7 cellular contexts compared by ENCODE assay signal in genomic region chr2:26504002-26504401, GRCh38. TPM values are rescaled to one million over a fixed set of nuclear protein-coding genes. Genes with fewer than 3 reads are reported as not detected.
DNase-seq lines count a peak whose midpoint lies in the region; TF ChIP-seq lines count a peak whose summit lies in the region.

No MANE protein-coding gene starts in this region.

- H2AK5ac ChIP-seq in neuronal stem cell (ENCODE audit: low read depth, low read length): peak overlapping the region; percentile 93

- no peak overlapping the region for H2BK120ac ChIP-seq in neuronal stem cell (ENCODE audit: low read depth, low read length)

- H4K20me1 ChIP-seq in MM.1S (ENCODE audit: insufficient read depth, low read length): no peaks in the 10 kb centered on the region

- no peaks in the 10 kb centered on the region for H3K36me3 ChIP-seq in ES-I3 (ENCODE audit: insufficient read depth, low read length)
- H3K36me3 ChIP-seq in MM.1S (replicated peaks; ENCODE audit: insufficient read depth, low read length): no peaks in the 10 kb centered on the region
- no peaks in the 10 kb centered on the region for H3K36me3 ChIP-seq in neuronal stem cell (replicated peaks in 1 of 2; ENCODE audit: control insufficient read depth in 2 of 2, insufficient read depth in 2 of 2, low read length in 2 of 2)

- H2BK15ac ChIP-seq in neuronal stem cell (ENCODE audit: low read length): peak overlapping the region; percentile 90

- WGBS in neuronal stem cell (ENCODE audit: extremely low coverage in 2 of 2, insufficient read length in 2 of 2, insufficient replicate concordance in 1 of 2), 2 donors: no CpG with 5 or more reads among the region's 13 CpGs

- H3K18ac ChIP-seq in neuronal stem cell (ENCODE audit: low read length): peak overlapping the region; percentile 89

- no peaks in the 10 kb centered on the region for H3F3A ChIP-seq in MM.1S (ENCODE audit: insufficient read depth, low read length)

- H3K27me3 ChIP-seq in MM.1S (replicated peaks; ENCODE audit: insufficient read depth, low read length) (peaks cover 44% of the 10 kb centered on the region), neuronal stem cell (ENCODE audit: control insufficient read depth in 3 of 3, insufficient read depth in 3 of 3, low read depth in 1 of 3, low read length in 3 of 3) (peaks cover 0 to 11% (median 0%) of the 10 kb centered on the region in 3 experiments)

- H3K4me1 ChIP-seq in ES-I3 (ENCODE audit: insufficient read depth, low read length): peaks cover 13% of the 10 kb centered on the region; the same call in 1 of the 2 replicates
- H3K4me1 ChIP-seq in MM.1S (ENCODE audit: low read length): no peaks in the 10 kb centered on the region
- H3K4me1 ChIP-seq in neuronal stem cell (ENCODE audit: control insufficient read depth in 2 of 2, insufficient read depth in 1 of 2, low read depth in 1 of 2, low read length in 2 of 2): peaks cover 9 to 21% of the 10 kb centered on the region in 2 donors

- H3K9me3 ChIP-seq in ES-I3 (ENCODE audit: control insufficient read depth, insufficient read depth, low read length): no peaks in the 10 kb centered on the region; the same call in 1 of the 2 replicates
- H3K9me3 ChIP-seq in MM.1S (replicated peaks; ENCODE audit: insufficient read depth, low read length): no peaks in the 10 kb centered on the region
- H3K9me3 ChIP-seq in neuronal stem cell (replicated peaks in 1 of 2; ENCODE audit: control insufficient read depth in 2 of 2, insufficient read depth in 1 of 2, low read depth in 1 of 2, low read length in 2 of 2): peaks cover 1 to 10% of the 10 kb centered on the region in 2 donors

- H3K79me1 ChIP-seq in neuronal stem cell (ENCODE audit: low read depth, low read length): no peaks in the 10 kb centered on the region

- peak overlapping the region; percentile 84 for H2AFZ ChIP-seq in MM.1S (ENCODE audit: low read length)
- peak overlapping the region; percentile 20 for H2AFZ ChIP-seq in neuronal stem cell (ENCODE audit: low read length)

- H3K4ac ChIP-seq in neuronal stem cell (ENCODE audit: low read length): peak overlapping the region; percentile 81

- peak overlapping the region; percentile 61 for H3K4me3 ChIP-seq in MM.1S (ENCODE audit: low read length)
- H3K4me3 ChIP-seq in coronary artery: peak overlapping the region; percentile 68
- peak overlapping the region in 1 of 2 donors; percentile 75 for H3K4me3 ChIP-seq in neuronal stem cell (ENCODE audit: low read length in 2 of 2)

- H3K9me2 ChIP-seq in MM.1S (replicated peaks; ENCODE audit: insufficient read depth, low read length): no peaks in the 10 kb centered on the region

- TF ChIP-seq CTCF in MM.1S (IDR thresholded peaks at IDR 0.05; ENCODE audit: low read length) (no peak), coronary artery (IDR thresholded peaks at IDR 0.05) (no peak)

- DNase-seq in MM.1S: no peak
- DNase-seq in coronary artery (ENCODE audit: low spot score): no peak
- no peak for DNase-seq in neuronal stem cell (ENCODE audit: low spot score)
- no peak for DNase-seq in DMS153 treated with DMSO at 0.1 percent for 48 hours (lab: John Stamatoyannopoulos, UW; ENCODE audit: unreplicated experiment)
- DNase-seq in MV-4-11 (lab: John Stamatoyannopoulos, UW): no peak
- no peak for DNase-seq in effector CD8-positive, alpha-beta T cell (lab: John Stamatoyannopoulos, UW)

- H3K9ac ChIP-seq in ES-I3 (ENCODE audit: low read depth, low read length): peak overlapping the region; percentile 76
- peak overlapping the region; percentile 24; the same call in 1 of the 2 replicates for H3K9ac ChIP-seq in MM.1S (ENCODE audit: low read length)
- H3K9ac ChIP-seq in neuronal stem cell (ENCODE audit: low read depth, low read length, poor library complexity): no peak overlapping the region

- H3K4me2 ChIP-seq in MM.1S (ENCODE audit: low read depth, low read length) (peak overlapping the region; percentile 84), neuronal stem cell (ENCODE audit: insufficient read depth, low read length, poor library complexity, severe bottlenecking) (peak overlapping the region; percentile 90)

- peak overlapping the region; percentile 66 for H3K14ac ChIP-seq in neuronal stem cell (ENCODE audit: low read length)

- H3K27ac ChIP-seq in MM.1S (ENCODE audit: low read length) (no peak overlapping the region), coronary artery (no peak overlapping the region), neuronal stem cell (replicated peaks; ENCODE audit: low read length) (no peak overlapping the region)

- H4K8ac ChIP-seq in neuronal stem cell (ENCODE audit: low read depth, low read length): no peak overlapping the region

- H2BK12ac ChIP-seq in neuronal stem cell (ENCODE audit: low read length): no peak overlapping the region

- peak overlapping the region; percentile 57 for H3K23ac ChIP-seq in neuronal stem cell (ENCODE audit: low read depth, low read length, poor library complexity)

- H3K79me2 ChIP-seq in MM.1S (ENCODE audit: low read length): no peaks in the 10 kb centered on the region

- no peak overlapping the region for H4K91ac ChIP-seq in neuronal stem cell (ENCODE audit: low read depth, low read length, poor library complexity)

- no peak overlapping the region for H2BK5ac ChIP-seq in neuronal stem cell (ENCODE audit: low read length)

RNA-seq across cellular contexts. Expression of gene OTOF, which starts 26.1 kb away (rescaled TPM):
- 0.54 TPM for polyA plus RNA-seq in neuronal stem cell (2013, experiment 1 of 2)
- polyA plus RNA-seq in neuronal stem cell (2013, experiment 2 of 2): 0.60 TPM
